15 cellular contexts compared by ENCODE assay signal in the genomic region with DNA sequence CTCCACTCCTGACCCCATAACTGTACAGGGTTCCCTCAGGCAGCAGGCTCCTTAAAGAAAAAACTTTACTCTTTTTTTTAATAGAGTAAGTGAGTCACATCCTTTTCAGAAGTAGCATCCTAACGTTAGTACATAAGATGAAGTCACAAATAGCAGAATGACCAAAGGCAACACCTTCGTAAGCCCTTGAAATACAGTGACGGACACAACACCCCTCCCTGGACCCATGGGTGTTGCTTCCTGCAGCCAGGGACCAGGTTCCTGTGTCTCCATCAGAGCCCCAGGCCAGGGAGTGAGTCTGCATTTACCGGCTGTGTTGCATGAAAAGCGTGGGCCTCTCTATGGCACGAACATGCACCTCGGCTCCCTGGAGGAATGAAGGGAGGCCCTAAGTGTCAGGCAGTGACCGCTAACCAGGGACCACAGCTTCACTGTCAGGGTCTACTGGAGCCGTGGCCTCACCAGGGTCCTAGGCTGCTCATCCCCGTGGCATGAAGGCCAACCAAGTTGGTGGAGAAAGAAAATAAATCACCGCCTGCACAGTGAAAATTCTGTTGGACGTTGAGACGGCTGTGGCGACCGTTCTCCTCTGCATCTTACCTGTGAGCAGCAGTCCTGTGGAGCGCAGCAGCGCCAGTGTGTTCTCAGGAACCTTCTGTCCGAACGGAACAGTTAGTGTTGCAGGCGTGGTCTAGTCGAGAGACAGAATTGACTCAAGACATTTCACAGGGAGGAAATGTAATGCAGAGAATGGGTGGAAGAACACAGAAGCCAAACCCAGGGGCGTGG.
DNase-seq lines count a peak whose midpoint lies in the region; ATAC-seq, FAIRE-seq and TF ChIP-seq lines count a peak whose summit lies in the region.
"Had no signal": no experiment of that assay in that cellular context is flagged by ENCODE, and none has a peak within 500 bp of the region (broad histone marks: within the 10 kb centered on the region; RNA-seq: fewer than 3 reads in every experiment).

No MANE protein-coding gene starts in this region.

- peaks cover 28% of the 10 kb centered on the region for H3K4me1 Mint-ChIP-seq in nephron progenitor cell

- no peaks in the 10 kb centered on the region for H3K79me2 ChIP-seq in K562 (ENCODE audit: control insufficient read depth, insufficient read depth, low read length)

- CTCF ChIA-PET in K562 (lab: Yijun Ruan, JAX; ENCODE audit: low intra/inter-chr PET ratio) = no interaction called here

- TF ChIP-seq EP300 in K562 (IDR thresholded peaks at IDR 0.05; ENCODE audit: low read length) = no peak

- no peak overlapping the region for H3K9ac ChIP-seq in K562 (ENCODE audit: insufficient read depth in 1 of 2, low read depth in 2 of 2, low read length in 2 of 2)
- H3K9ac ChIP-seq: BLaER1 had no signal

- no TSS peak for BruUV-seq in K562 (replicated peaks; lab: Mats Ljungman, UMichigan)

- no peaks in the 10 kb centered on the region for H3K9me3 Mint-ChIP-seq in nephron progenitor cell

- H3K4me1 ChIP-seq in K562 (replicated peaks in 1 of 2; ENCODE audit: control insufficient read depth in 2 of 2, insufficient read depth in 2 of 2, low read length in 2 of 2) (peaks cover 5 to 15% of the 10 kb centered on the region in 2 experiments; a peak in 3 of 5 replicates), uterus (no peaks in the 10 kb centered on the region)

- H3K36me3 ChIP-seq in K562 (ENCODE audit: control insufficient read depth, insufficient read depth, low read length) = no peaks in the 10 kb centered on the region
- H3K36me3 ChIP-seq in uterus = no peaks in the 10 kb centered on the region
- no peaks in the 10 kb centered on the region for H3K36me3 ChIP-seq in H7 (replicated peaks; ENCODE audit: control insufficient read depth, insufficient read depth, low read length)
- H3K36me3 ChIP-seq: BLaER1 had no signal

- H2AFZ ChIP-seq in K562 (ENCODE audit: low read depth, low read length) = peak overlapping the region; percentile 67

- intact Hi-C loops in K562 (cut with micrococcal nuclease) (no loop called here), uterus (cut with DNase I; ENCODE audit: low total_unique reads) (no loop called here)

- H3K27ac ChIP-seq in K562 (ENCODE audit: extremely low read depth, low read depth, low read length) (no peak overlapping the region), uterus (peak overlapping the region; percentile 41 to 63)
- H3K27ac ChIP-seq: BLaER1, SK-N-MC had no signal

- H3K9me3 ChIP-seq in K562 (replicated peaks; ENCODE audit: control insufficient read depth, insufficient read depth, low read depth, low read length) (no peaks in the 10 kb centered on the region), uterus (no peaks in the 10 kb centered on the region)
- H3K9me3 ChIP-seq: BLaER1 had no signal

- in situ Hi-C loops in K562 (cut with MboI) = no loop called here

- H3K27me3 ChIP-seq in K562 (ENCODE audit: control insufficient read depth in 2 of 2, insufficient read depth in 2 of 2, low read length in 2 of 2) (peaks cover 3 to 30% of the 10 kb centered on the region in 2 experiments; a peak in 3 of 5 replicates), uterus (no peaks in the 10 kb centered on the region), H7 (ENCODE audit: control insufficient read depth, insufficient read depth, low read length) (no peaks in the 10 kb centered on the region)
- H3K27me3 ChIP-seq: BLaER1 had no signal

- ATAC-seq in K562 = peak; percentile 15; the same call in 1 of the 3 replicates
- ATAC-seq: PC-3 had no signal

- TF ChIP-seq POLR2A in K562 (conservative IDR thresholded peaks at IDR 0.05) = no peak
- TF ChIP-seq POLR2A in uterus (IDR thresholded peaks at IDR 0.05) = no peak

- 38% methylated on average over 22 of the region's 22 CpGs for WGBS in K562 (ENCODE audit: insufficient coverage, low coverage, missing lambda C conversion rate)

- H3K4me3 ChIP-seq in K562 (no peak overlapping the region), uterus (no peak overlapping the region), H7 (ENCODE audit: insufficient read depth, low read depth, low read length) (no peak overlapping the region)
- H3K4me3 ChIP-seq: BLaER1, SK-N-MC had no signal

- peak overlapping the region; percentile 23 for H3K4me3 Mint-ChIP-seq in nephron progenitor cell

- peaks cover 2% of the 10 kb centered on the region for H3K9me1 ChIP-seq in K562 (ENCODE audit: control insufficient read depth, insufficient read depth, low read length)

- DNase-seq in HT1080 (ENCODE audit: low read depth) (peak; percentile 29), K562 (ENCODE audit: extremely low read depth in 1 of 4, low spot score in 3 of 4) (no peak), nephron progenitor cell (no peak), uterus (no peak), NCI-H2171 treated with DMSO at 0.1 percent for 48 hours (lab: John Stamatoyannopoulos, UW) (no peak), H7 (no peak)
- DNase-seq in stimulated activated CD4-positive, alpha-beta T cell treated with anti-CD3 and anti-CD28 coated beads, Interleukin-15, amount 100 ng/mL, for 24 hours = no peak
- DNase-seq: NCI-H1048, NCI-H146, NCI-H226, NCI-H526 treated with DMSO at 0.1 percent for 48 hours, PC-3 had no signal

- no peak overlapping the region for H3K27ac Mint-ChIP-seq in nephron progenitor cell

- no peaks in the 10 kb centered on the region for H4K20me1 ChIP-seq in K562 (replicated peaks; ENCODE audit: control insufficient read depth, insufficient read depth, low read length)
- H4K20me1 ChIP-seq: BLaER1 had no signal

- POLR2A ChIA-PET in K562 (lab: Yijun Ruan, JAX) = interaction anchor here (0.7 kb wide), 1 partner anchor 107 kb away, joined by 3 read pairs; no protein-coding TSS in a partner anchor

- H3K4me2 ChIP-seq in K562 (ENCODE audit: insufficient read depth, low read length) = no peak overlapping the region; the same call in 1 of the 2 replicates

- peaks cover 27% of the 10 kb centered on the region for H3K27me3 Mint-ChIP-seq in nephron progenitor cell (ENCODE audit: low read depth, poor library complexity)

- TF ChIP-seq RAD21 in K562 (CRISPR knock-in tag; conservative IDR thresholded peaks at IDR 0.05 in 1 of 2, IDR thresholded peaks at IDR 0.05 in 1 of 2) = no peak

- no peak for FAIRE-seq in K562 (lab: Jason Lieb, UNC)
- FAIRE-seq: H54 had no signal

- no peaks in the 10 kb centered on the region for H3K36me3 Mint-ChIP-seq in nephron progenitor cell (ENCODE audit: low read depth)

- no peak for TF ChIP-seq CTCF in K562 (IDR thresholded peaks at IDR 0.05 in 2 of 3, conservative IDR thresholded peaks at IDR 0.05 in 1 of 3; ENCODE audit: insufficient read depth in 2 of 3, low read depth in 1 of 3, low read length in 3 of 3)
- no peak for TF ChIP-seq CTCF in nephron progenitor cell (IDR thresholded peaks at IDR 0.05)
- TF ChIP-seq CTCF in uterus (IDR thresholded peaks at IDR 0.05) = no peak

TF ChIP-seq in K562, 482 proteins besides CTCF, POLR2A, EP300 and RAD21:
- no peak for TF ChIP-seq ZNF121 (CRISPR knock-in tag; conservative IDR thresholded peaks at IDR 0.05)
- TF ChIP-seq HCFC1 (IDR thresholded peaks at IDR 0.05; ENCODE audit: low read depth, low read length) = no peak
- no peak for TF ChIP-seq KDM5B (IDR thresholded peaks at IDR 0.05; ENCODE audit: insufficient replicate concordance, low read depth, low read length)
- no peak for TF ChIP-seq ZBED1 (IDR thresholded peaks at IDR 0.05)
- TF ChIP-seq ZBTB17 (CRISPR knock-in tag; IDR thresholded peaks at IDR 0.05) = no peak
- TF ChIP-seq ZNF253 (CRISPR knock-in tag; conservative IDR thresholded peaks at IDR 0.05) = no peak
- TF ChIP-seq CBX1 (IDR thresholded peaks at IDR 0.05; ENCODE audit: low read depth) = no peak
- TF ChIP-seq GABPA (tag; conservative IDR thresholded peaks at IDR 0.05; ENCODE audit: low read depth) = no peak
- TF ChIP-seq HNRNPK (IDR thresholded peaks at IDR 0.05; ENCODE audit: low read depth, low read length, poor library complexity, severe bottlenecking) = no peak
- no peak for TF ChIP-seq NFE2L1 (tag; IDR thresholded peaks at IDR 0.05; ENCODE audit: borderline replicate concordance, low read depth)
- TF ChIP-seq TAF7 (tag; IDR thresholded peaks at IDR 0.05) = no peak
- TF ChIP-seq, protein P1, sequence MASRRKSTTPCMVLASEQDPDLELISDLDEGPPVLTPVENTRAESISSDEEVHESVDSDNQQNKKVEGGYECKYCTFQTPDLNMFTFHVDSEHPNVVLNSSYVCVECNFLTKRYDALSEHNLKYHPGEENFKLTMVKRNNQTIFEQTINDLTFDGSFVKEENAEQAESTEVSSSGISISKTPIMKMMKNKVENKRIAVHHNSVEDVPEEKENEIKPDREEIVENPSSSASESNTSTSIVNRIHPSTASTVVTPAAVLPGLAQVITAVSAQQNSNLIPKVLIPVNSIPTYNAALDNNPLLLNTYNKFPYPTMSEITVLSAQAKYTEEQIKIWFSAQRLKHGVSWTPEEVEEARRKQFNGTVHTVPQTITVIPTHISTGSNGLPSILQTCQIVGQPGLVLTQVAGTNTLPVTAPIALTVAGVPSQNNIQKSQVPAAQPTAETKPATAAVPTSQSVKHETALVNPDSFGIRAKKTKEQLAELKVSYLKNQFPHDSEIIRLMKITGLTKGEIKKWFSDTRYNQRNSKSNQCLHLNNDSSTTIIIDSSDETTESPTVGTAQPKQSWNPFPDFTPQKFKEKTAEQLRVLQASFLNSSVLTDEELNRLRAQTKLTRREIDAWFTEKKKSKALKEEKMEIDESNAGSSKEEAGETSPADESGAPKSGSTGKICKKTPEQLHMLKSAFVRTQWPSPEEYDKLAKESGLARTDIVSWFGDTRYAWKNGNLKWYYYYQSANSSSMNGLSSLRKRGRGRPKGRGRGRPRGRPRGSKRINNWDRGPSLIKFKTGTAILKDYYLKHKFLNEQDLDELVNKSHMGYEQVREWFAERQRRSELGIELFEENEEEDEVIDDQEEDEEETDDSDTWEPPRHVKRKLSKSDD (conservative IDR thresholded peaks at IDR 0.05; ENCODE audit: low read length) = no peak
TF ChIP-seq in K562: peak in this region for 0.
